15 cellular contexts compared by ENCODE assay signal in genomic region chr4:145034727-145035211, GRCh38.
A peak's percentile ranks its signal among the peaks of the same experiment; 100 is the strongest.
DNase-seq lines count a peak whose midpoint lies in the region; ATAC-seq and TF ChIP-seq lines count a peak whose summit lies in the region.
"Had no signal": no experiment of that assay in that cellular context is flagged by ENCODE, and none has a peak within 500 bp of the region (broad histone marks: within the 10 kb centered on the region; RNA-seq: fewer than 3 reads in every experiment).

No MANE protein-coding gene starts in this region.

- H3K4me3 ChIP-seq in fibroblast of mammary gland (ENCODE audit: control insufficient read depth, low read depth, low read length) (no peak overlapping the region), psoas muscle (no peak overlapping the region)
- H3K4me3 ChIP-seq: heart right ventricle, suprapubic skin had no signal

- no peak overlapping the region for H3K27ac Mint-ChIP-seq in type B pancreatic cell
- H3K27ac Mint-ChIP-seq: activated CD8-positive, alpha-beta memory T cell treated with anti-CD3 and anti-CD28 coated beads, Interleukin-2, amount 10 ng/mL, durations not matched to agents 7 days and 5 days had no signal

- peaks cover 7% of the 10 kb centered on the region for H3K9me3 Mint-ChIP-seq in type B pancreatic cell

- H3K4me3 Mint-ChIP-seq in type B pancreatic cell = no peak overlapping the region
- H3K4me3 Mint-ChIP-seq: activated CD8-positive, alpha-beta memory T cell treated with anti-CD3 and anti-CD28 coated beads, Interleukin-2, amount 10 ng/mL, durations not matched to agents 7 days and 5 days; brain had no signal

- H3K4me1 Mint-ChIP-seq in type B pancreatic cell (ENCODE audit: unreplicated experiment) = no peaks in the 10 kb centered on the region
- H3K4me1 Mint-ChIP-seq: activated CD8-positive, alpha-beta memory T cell treated with anti-CD3 and anti-CD28 coated beads, Interleukin-2, amount 10 ng/mL, durations not matched to agents 7 days and 5 days had no signal

- no peaks in the 10 kb centered on the region for H3K27me3 ChIP-seq in psoas muscle (ENCODE audit: insufficient read depth in 3 of 3, low read length in 2 of 3)
- H3K27me3 ChIP-seq: heart right ventricle, suprapubic skin had no signal

- H3K36me3 Mint-ChIP-seq in type B pancreatic cell = peaks cover 28% of the 10 kb centered on the region

- intact Hi-C loops in psoas muscle (cut with DNase I) = no loop called here

- no peak overlapping the region for H3K27ac ChIP-seq in RWPE1
- H3K27ac ChIP-seq in psoas muscle = peak overlapping the region; percentile 59
- H3K27ac ChIP-seq: heart right ventricle, suprapubic skin had no signal

- CTCF ChIA-PET in RWPE1 (lab: Yijun Ruan, JAX) = interaction anchor here (0.6 kb wide), 1 partner anchor 35 kb away, joined by 3 read pairs; no protein-coding TSS in a partner anchor

- H3K27me3 Mint-ChIP-seq in type B pancreatic cell = no peaks in the 10 kb centered on the region
- H3K27me3 Mint-ChIP-seq: activated CD8-positive, alpha-beta memory T cell treated with anti-CD3 and anti-CD28 coated beads, Interleukin-2, amount 10 ng/mL, durations not matched to agents 7 days and 5 days; brain had no signal

- POLR2A ChIA-PET in RWPE1 (lab: Yijun Ruan, JAX; ENCODE audit: low non-redundant PET) = no interaction called here

- TF ChIP-seq CTCF in RWPE1 (conservative IDR thresholded peaks at IDR 0.05; ENCODE audit: low read depth) = no peak
- TF ChIP-seq CTCF in fibroblast of mammary gland (conservative IDR thresholded peaks at IDR 0.05; ENCODE audit: control insufficient read depth, insufficient read depth, low read depth, low read length) = no peak
- TF ChIP-seq CTCF in psoas muscle (IDR thresholded peaks at IDR 0.05) = no peak
- no peak for TF ChIP-seq CTCF in type B pancreatic cell (conservative IDR thresholded peaks at IDR 0.05)

- H3K36me3 ChIP-seq in psoas muscle (ENCODE audit: insufficient read depth in 1 of 2, low read depth in 1 of 2) = peaks cover 0 to 16% of the 10 kb centered on the region in 2 donors

- DNase-seq in ELR (ENCODE audit: low read depth) (peak; percentile 62), RWPE1 (ENCODE audit: low spot score) (peak; percentile 12), fibroblast of mammary gland (ENCODE audit: low read depth) (peak; percentile 81), psoas muscle (peak; percentile 44 to 58), pons (ENCODE audit: low spot score) (no peak), type B pancreatic cell (ENCODE audit: extremely low spot score, unreplicated experiment) (no peak)
- DNase-seq: activated CD8-positive, alpha-beta memory T cell treated with anti-CD3 and anti-CD28 coated beads, Interleukin-2, amount 10 ng/mL, durations not matched to agents 7 days and 5 days; heart right ventricle; NCI-H1105 treated with DMSO at 0.1 percent for 48 hours; stimulated activated CD4-positive, alpha-beta T cell treated with anti-CD3 and anti-CD28 coated beads, Interleukin-4, amount 100 ng/mL, for 4 hours; T1000 had no signal

- no peaks in the 10 kb centered on the region for H3K4me1 ChIP-seq in psoas muscle
- H3K4me1 ChIP-seq: suprapubic skin had no signal

- 32 to 53% (median 35%) methylated on average over 6 of the region's 6 CpGs for WGBS in psoas muscle, 3 donors

- H3K9me3 ChIP-seq in psoas muscle = no peaks in the 10 kb centered on the region
- H3K9me3 ChIP-seq: suprapubic skin had no signal

- ATAC-seq in psoas muscle (peak; percentile 98 to 100 (median 99)), HG02610 (IDR thresholded peaks at IDR 0.05; ENCODE audit: unreplicated experiment) (no peak), HG02678 (IDR thresholded peaks at IDR 0.05; ENCODE audit: unreplicated experiment) (no peak)
- ATAC-seq: activated CD8-positive, alpha-beta memory T cell treated with anti-CD3 and anti-CD28 coated beads, Interleukin-2, amount 10 ng/mL, durations not matched to agents 7 days and 5 days; heart right ventricle had no signal

Comparison
In these comparisons a context has a peak if more than half of its experiments do, and no peak if none do; other contexts are left out.
1. DNase-seq: peak in ELR (single experiment), RWPE1 (single experiment), fibroblast of mammary gland (single experiment) and psoas muscle (2 of 2); none in pons (single experiment) and type B pancreatic cell (single experiment).
2. ATAC-seq: peak in psoas muscle (4 of 4); none in HG02610 (single experiment) and HG02678 (single experiment).